8 cellular contexts compared by ENCODE assay signal in the genomic region with DNA sequence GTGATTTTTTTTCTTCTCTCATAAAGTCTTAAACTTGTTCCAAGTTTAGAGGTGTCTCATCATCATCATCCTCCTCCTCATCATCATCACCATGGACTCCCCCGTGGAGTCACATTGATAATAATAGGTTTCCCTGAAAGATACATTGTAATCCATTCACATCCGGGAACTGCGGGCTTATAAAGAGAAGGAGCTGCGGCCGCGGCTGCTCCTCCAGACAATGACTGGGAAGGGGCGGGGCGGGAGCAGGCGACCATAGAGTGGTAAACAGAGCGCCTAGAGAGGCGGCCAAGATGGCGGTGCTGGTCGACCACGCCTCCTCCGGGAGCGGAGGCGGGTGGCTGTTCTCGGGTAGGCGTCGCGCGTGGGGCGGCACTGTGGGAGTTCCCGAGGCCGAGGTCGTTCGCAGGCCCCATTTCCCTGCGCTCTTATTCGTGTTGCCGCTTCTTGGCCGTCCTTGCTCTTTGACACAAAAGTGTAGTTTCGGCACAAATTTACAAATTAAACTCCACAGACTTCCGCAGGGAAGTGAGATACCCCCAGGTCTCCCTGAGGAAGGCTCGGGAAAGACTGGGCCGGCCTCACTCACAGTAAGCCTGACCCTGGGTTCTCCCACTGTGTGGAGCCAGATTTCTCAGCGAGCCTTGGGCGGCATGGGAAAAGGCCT. TPM values are rescaled to one million over a fixed set of nuclear protein-coding genes. Genes with fewer than 3 reads are reported as not detected.
DNase-seq lines count a peak whose midpoint lies in the region; ATAC-seq and TF ChIP-seq lines count a peak whose summit lies in the region.

No MANE protein-coding gene starts in this region.

- peak overlapping the region; percentile 100 for H2AFZ ChIP-seq in PC-3 (ENCODE audit: low read length)

- no peaks in the 10 kb centered on the region for H3K9me3 ChIP-seq in PC-3 (ENCODE audit: low read length)

- TF ChIP-seq RAD21 in Ishikawa (IDR thresholded peaks at IDR 0.05; ENCODE audit: low read depth), result no peak

- ATAC-seq in GM21528 (IDR thresholded peaks at IDR 0.05; ENCODE audit: low FRiP score, unreplicated experiment) (peak; percentile 82), PC-3 (peak; percentile 88), naive B cell (ENCODE audit: low read depth in 2 of 2) (peak; percentile 80 to 84)
- peak; percentile 32 for ATAC-seq in activated T-helper 17 cell treated with anti-CD3 and anti-CD28 coated beads, Interleukin-2, amount 50 U/mL, for 72 hours (replicated peaks)

- H3K36me3 ChIP-seq in PC-3 (ENCODE audit: low read depth, low read length), result no peaks in the 10 kb centered on the region

- H3K4me1 Mint-ChIP-seq in activated T-helper 17 cell treated with anti-CD3 and anti-CD28 coated beads, Interleukin-2, amount 50 U/mL, for 72 hours, result peaks cover 6% of the 10 kb centered on the region
- H3K4me1 Mint-ChIP-seq in naive B cell, result peaks cover 30 to 34% (median 31%) of the 10 kb centered on the region in 3 donors

- DNase-seq in D341Med (ENCODE audit: low spot score) (peak; percentile 98), PC-3 (peak; percentile 93), fibroblast of mammary gland (ENCODE audit: low read depth) (peak; percentile 95), naive B cell (peak; percentile 89)
- peak; percentile 44 to 60 for DNase-seq in stimulated activated CD8-positive, alpha-beta memory T cell treated with anti-CD3 and anti-CD28 coated beads, Interleukin-7, amount 100 ng/mL, for 48 hours (ENCODE audit: extremely low read depth in 1 of 2, low read depth in 1 of 2)

- no peaks in the 10 kb centered on the region for H3F3A ChIP-seq in PC-3 (ENCODE audit: low read length, unreplicated experiment)

- POLR2A ChIA-PET in PC-3 (lab: Charles Lee; ENCODE audit: unreplicated experiment), result interaction anchor here (0.5 to 0.6 kb wide), 2 partner anchors 80 to 723 kb away, joined by 3 read pairs; no protein-coding TSS in a partner anchor

- intact Hi-C loops in PC-3 (cut with micrococcal nuclease), result loop anchor here (2.0 to 5.0 kb wide), 8 partner anchors 173 to 987 kb away; no protein-coding TSS in a partner anchor

- peak overlapping the region; percentile 42 for H3K27ac ChIP-seq in PC-3 (ENCODE audit: low read length)

- BruUV-seq in PC-3 (replicated peaks; lab: Mats Ljungman, UMichigan), result no TSS peak

- CTCF ChIA-PET in PC-3 (lab: Charles Lee), result no interaction called here

- no peaks in the 10 kb centered on the region for H3K27me3 ChIP-seq in PC-3 (ENCODE audit: low read length)

- H3K4me3 ChIP-seq in PC-3 (ENCODE audit: low read length), result peak overlapping the region; percentile 91
- H3K4me3 ChIP-seq in fibroblast of mammary gland (ENCODE audit: control insufficient read depth, low read depth, low read length), result peak overlapping the region; percentile 67

- H3K4me1 ChIP-seq in PC-3 (ENCODE audit: insufficient read depth, low read length), result peaks cover 5% of the 10 kb centered on the region; the same call in 1 of the 2 replicates

- H3K9me3 Mint-ChIP-seq in activated T-helper 17 cell treated with anti-CD3 and anti-CD28 coated beads, Interleukin-2, amount 50 U/mL, for 72 hours, result peaks cover 8% of the 10 kb centered on the region
- no peaks in the 10 kb centered on the region for H3K9me3 Mint-ChIP-seq in naive B cell

- H3K9ac ChIP-seq in PC-3 (ENCODE audit: low read length), result peak overlapping the region; percentile 84

- peak overlapping the region; percentile 86 for H3K4me2 ChIP-seq in PC-3 (ENCODE audit: low read length)

- no peak overlapping the region for H3K27ac Mint-ChIP-seq in activated T-helper 17 cell treated with anti-CD3 and anti-CD28 coated beads, Interleukin-2, amount 50 U/mL, for 72 hours
- H3K27ac Mint-ChIP-seq in naive B cell, result peak overlapping the region; percentile 75 to 96 (median 93)

- no peaks in the 10 kb centered on the region for H4K20me1 ChIP-seq in PC-3 (ENCODE audit: low read length)

- H3K36me3 Mint-ChIP-seq in activated T-helper 17 cell treated with anti-CD3 and anti-CD28 coated beads, Interleukin-2, amount 50 U/mL, for 72 hours (ENCODE audit: low read depth), result peaks cover 6% of the 10 kb centered on the region
- peaks cover 0 to 8% of the 10 kb centered on the region in 2 donors for H3K36me3 Mint-ChIP-seq in naive B cell

- peak overlapping the region; percentile 79 for H3K4me3 Mint-ChIP-seq in activated T-helper 17 cell treated with anti-CD3 and anti-CD28 coated beads, Interleukin-2, amount 50 U/mL, for 72 hours
- peak overlapping the region; percentile 84 to 98 (median 94) for H3K4me3 Mint-ChIP-seq in naive B cell

- TF ChIP-seq CTCF in PC-3 (conservative IDR thresholded peaks at IDR 0.05; ENCODE audit: low read depth, low read length) (no peak), fibroblast of mammary gland (conservative IDR thresholded peaks at IDR 0.05; ENCODE audit: control insufficient read depth, insufficient read depth, low read depth, low read length) (no peak)

- peaks cover 45% of the 10 kb centered on the region for H3K27me3 Mint-ChIP-seq in activated T-helper 17 cell treated with anti-CD3 and anti-CD28 coated beads, Interleukin-2, amount 50 U/mL, for 72 hours
- no peaks in the 10 kb centered on the region for H3K27me3 Mint-ChIP-seq in naive B cell

- H3K79me2 ChIP-seq in PC-3 (ENCODE audit: low read length), result peaks cover 14% of the 10 kb centered on the region; the same call in 1 of the 2 replicates

- no peak for TF ChIP-seq EP300 in Ishikawa (IDR thresholded peaks at IDR 0.05; ENCODE audit: borderline replicate concordance)

- no peaks in the 10 kb centered on the region for H3K9me2 ChIP-seq in PC-3 (replicated peaks; ENCODE audit: low read length)

TF ChIP-seq in Ishikawa, 13 proteins besides CTCF, POLR2A, EP300 and RAD21:
- TF ChIP-seq, protein P1, sequence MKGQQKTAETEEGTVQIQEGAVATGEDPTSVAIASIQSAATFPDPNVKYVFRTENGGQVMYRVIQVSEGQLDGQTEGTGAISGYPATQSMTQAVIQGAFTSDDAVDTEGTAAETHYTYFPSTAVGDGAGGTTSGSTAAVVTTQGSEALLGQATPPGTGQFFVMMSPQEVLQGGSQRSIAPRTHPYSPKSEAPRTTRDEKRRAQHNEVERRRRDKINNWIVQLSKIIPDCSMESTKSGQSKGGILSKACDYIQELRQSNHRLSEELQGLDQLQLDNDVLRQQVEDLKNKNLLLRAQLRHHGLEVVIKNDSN (IDR thresholded peaks at IDR 0.05), result no peak
- TF ChIP-seq EGR1 (IDR thresholded peaks at IDR 0.05) (peak; percentile 91), FOXM1 (IDR thresholded peaks at IDR 0.05; ENCODE audit: borderline replicate concordance, low read depth) (no peak), ZBTB7A (IDR thresholded peaks at IDR 0.05; ENCODE audit: low read depth) (no peak), NFIC (IDR thresholded peaks at IDR 0.05) (no peak), TAF1 (IDR thresholded peaks at IDR 0.05; ENCODE audit: low read depth) (peak; percentile 95), TCF12 (IDR thresholded peaks at IDR 0.05; ENCODE audit: low read depth) (peak; percentile 64; the same call in 1 of the 2 replicates), CEBPB (IDR thresholded peaks at IDR 0.05) (no peak), CREB1 (IDR thresholded peaks at IDR 0.05; ENCODE audit: low read depth) (no peak), YY1 (IDR thresholded peaks at IDR 0.05; ENCODE audit: low read depth) (peak; percentile 95), TEAD4 (IDR thresholded peaks at IDR 0.05) (no peak; the same call in 1 of the 2 replicates)
- TF ChIP-seq, protein P2, sequence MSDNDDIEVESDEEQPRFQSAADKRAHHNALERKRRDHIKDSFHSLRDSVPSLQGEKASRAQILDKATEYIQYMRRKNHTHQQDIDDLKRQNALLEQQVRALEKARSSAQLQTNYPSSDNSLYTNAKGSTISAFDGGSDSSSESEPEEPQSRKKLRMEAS (IDR thresholded peaks at IDR 0.05), result peak; percentile 91
TF ChIP-seq in Ishikawa: peak in this region for 5.

RNA-seq across cellular contexts. Expression of a gene that starts 1.8 kb away (rescaled TPM):
- total RNA-seq in PC-3 (2014; rRNA removed), result 12.5 and 13.9 TPM in 2 replicates
- 1 to 10 TPM in 1 of 2 donors, under 1 TPM in 1; 0.79 to 1.3 TPM for total RNA-seq in activated T-helper 17 cell treated with anti-CD3 and anti-CD28 coated beads, Interleukin-2, amount 50 U/mL, for 72 hours
- 100 to 1,000 TPM; 199 to 274 (median 217) TPM for polyA plus RNA-seq in naive B cell (ENCODE audit: low read depth in 6 of 6)

Comparison
In these comparisons a context has a peak if more than half of its experiments do, and no peak if none do; other contexts are left out.
1. Peak in every context shown above with its lines: DNase-seq, ATAC-seq, H3K4me3 ChIP-seq and H3K27ac ChIP-seq.
2. ATAC-seq: peak in every context shown above with its lines; median percentile 88 in PC-3; 82 in GM21528; 82 in naive B cell; 32 in activated T-helper 17 cell treated with anti-CD3 and anti-CD28 coated beads, Interleukin-2, amount 50 U/mL, for 72 hours.